Comparison of ENCODE assay signal across 27 cellular contexts in genomic region chr1:63770381-63770780, GRCh38. TPM values are rescaled to one million over a fixed set of nuclear protein-coding genes. Genes with fewer than 3 reads are reported as not detected.
"Had no signal": no experiment of that assay in that cellular context is flagged by ENCODE, and none has a peak within 500 bp of the region (broad histone marks: within the 10 kb centered on the region; RNA-seq: fewer than 3 reads in every experiment).

No MANE protein-coding gene starts in this region.

- H3K36me3 ChIP-seq: brain microvascular endothelial cell, gastrocnemius medialis, heart left ventricle had no signal

- H3K27me3 ChIP-seq: brain microvascular endothelial cell, foreskin keratinocyte, gastrocnemius medialis had no signal

- H3K4me3 ChIP-seq: coronary artery, dorsolateral prefrontal cortex, gastrocnemius medialis, heart left ventricle had no signal

- H3K27ac ChIP-seq: brain microvascular endothelial cell, coronary artery, dorsolateral prefrontal cortex, foreskin keratinocyte, gastrocnemius medialis, heart left ventricle had no signal

- H3K36me3 Mint-ChIP-seq: activated naive CD8-positive, alpha-beta T cell treated with anti-CD3 and anti-CD28 coated beads, Interleukin-2, amount 10 ng/mL, durations not matched to agents 7 days and 5 days had no signal

- H3K27ac Mint-ChIP-seq: activated CD8-positive, alpha-beta T cell treated with anti-CD3 and anti-CD28 coated beads for 36 hours; activated naive CD4-positive, alpha-beta T cell treated with anti-CD3 and anti-CD28 coated beads, Interleukin-2, amount 50 U/mL, for 72 hours; activated naive CD8-positive, alpha-beta T cell treated with anti-CD3 and anti-CD28 coated beads, Interleukin-2, amount 10 ng/mL, durations not matched to agents 7 days and 5 days; activated T-helper 17 cell treated with anti-CD3 and anti-CD28 coated beads, Interleukin-2, amount 50 U/mL, for 72 hours; dendritic cell treated with granulocyte-macrophage colony-stimulating factor and Interleukin-4, amounts not matched to agents 40 ng/mL and 50 ng/mL, for 4 days; endodermal cell had no signal

- DNase-seq: activated CD4-positive, alpha-beta T cell treated with anti-CD3 and anti-CD28 coated beads for 4 hours; activated CD4-positive, alpha-beta T cell treated with anti-CD3 and anti-CD28 coated beads, Interleukin-2, amount 50 U/mL, for 1 hour; activated CD4-positive, alpha-beta T cell treated with anti-CD3 and anti-CD28 coated beads, Interleukin-2, amount 50 U/mL, for 48 hours; activated CD4-positive, CD25-positive, alpha-beta regulatory T cell; activated CD4-positive, CD25-positive, alpha-beta regulatory T cell treated with anti-CD3 and anti-CD28 coated beads, Interleukin-2, amount 50 U/mL, for 72 hours; activated CD8-positive, alpha-beta memory T cell treated with anti-CD3 and anti-CD28 coated beads for 24 hours; activated CD8-positive, alpha-beta T cell treated with anti-CD3 and anti-CD28 coated beads for 36 hours; activated effector memory CD4-positive, alpha-beta T cell treated with Interleukin-2 at 50 U/mL for 16 hours; activated gamma-delta T cell treated with Interleukin-2 at 50 U/mL for 16 hours; activated naive CD4-positive, alpha-beta T cell treated with Interleukin-2 at 50 U/mL for 16 hours; activated naive CD8-positive, alpha-beta T cell treated with anti-CD3 and anti-CD28 coated beads, Interleukin-2, amount 10 ng/mL, durations not matched to agents 7 days and 5 days; activated T-cell treated with anti-CD3 and anti-CD28 coated beads, Interleukin-2, amount 50 U/mL, for 4 hours; brain microvascular endothelial cell; dorsolateral prefrontal cortex; effector memory CD4-positive, alpha-beta T cell; endodermal cell; foreskin keratinocyte; gastrocnemius medialis; glutamatergic neuron; heart left ventricle; T-helper 2 cell had no signal

- ATAC-seq: activated CD8-positive, alpha-beta T cell treated with anti-CD3 and anti-CD28 coated beads for 36 hours; activated naive CD4-positive, alpha-beta T cell treated with anti-CD3 and anti-CD28 coated beads, Interleukin-2, amount 50 U/mL, for 72 hours; activated T-cell treated with anti-CD3 and anti-CD28 coated beads, Interleukin-2, amount 50 U/mL, for 4 hours; activated T-helper 17 cell treated with anti-CD3 and anti-CD28 coated beads, Interleukin-2, amount 50 U/mL, for 72 hours; esophagus mucosa; foreskin keratinocyte; gastrocnemius medialis; heart left ventricle had no signal

- H3K4me1 Mint-ChIP-seq: central memory CD8-positive, alpha-beta T cell had no signal

- H3K9me3 ChIP-seq: gastrocnemius medialis, heart left ventricle had no signal

- H3K9me3 Mint-ChIP-seq: activated CD8-positive, alpha-beta T cell treated with anti-CD3 and anti-CD28 coated beads for 36 hours; activated naive CD4-positive, alpha-beta T cell treated with anti-CD3 and anti-CD28 coated beads, Interleukin-2, amount 50 U/mL, for 72 hours; activated naive CD8-positive, alpha-beta T cell treated with anti-CD3 and anti-CD28 coated beads, Interleukin-2, amount 10 ng/mL, durations not matched to agents 7 days and 5 days; activated T-cell treated with anti-CD3 and anti-CD28 coated beads, Interleukin-2, amount 50 U/mL, for 4 hours; activated T-helper 17 cell treated with anti-CD3 and anti-CD28 coated beads, Interleukin-2, amount 50 U/mL, for 72 hours; central memory CD8-positive, alpha-beta T cell; dendritic cell treated with granulocyte-macrophage colony-stimulating factor and Interleukin-4, amounts not matched to agents 40 ng/mL and 50 ng/mL, for 4 days; endodermal cell had no signal

- H3K4me3 Mint-ChIP-seq: activated CD8-positive, alpha-beta T cell treated with anti-CD3 and anti-CD28 coated beads for 36 hours; activated naive CD8-positive, alpha-beta T cell treated with anti-CD3 and anti-CD28 coated beads, Interleukin-2, amount 10 ng/mL, durations not matched to agents 7 days and 5 days; activated T-cell treated with anti-CD3 and anti-CD28 coated beads, Interleukin-2, amount 50 U/mL, for 4 hours; activated T-helper 17 cell treated with anti-CD3 and anti-CD28 coated beads, Interleukin-2, amount 50 U/mL, for 72 hours; central memory CD8-positive, alpha-beta T cell; dendritic cell treated with granulocyte-macrophage colony-stimulating factor and Interleukin-4, amounts not matched to agents 40 ng/mL and 50 ng/mL, for 4 days; endodermal cell had no signal

RNA-seq across cellular contexts. Expression of gene ROR1, which starts 3.4 kb away (rescaled TPM):
- total RNA-seq: activated CD8-positive, alpha-beta T cell treated with anti-CD3 and anti-CD28 coated beads for 36 hours; activated naive CD8-positive, alpha-beta T cell treated with anti-CD3 and anti-CD28 coated beads, Interleukin-2, amount 10 ng/mL, durations not matched to agents 7 days and 5 days had no signal
